ENCODE assay signal across 8 cellular contexts in the genomic region with DNA sequence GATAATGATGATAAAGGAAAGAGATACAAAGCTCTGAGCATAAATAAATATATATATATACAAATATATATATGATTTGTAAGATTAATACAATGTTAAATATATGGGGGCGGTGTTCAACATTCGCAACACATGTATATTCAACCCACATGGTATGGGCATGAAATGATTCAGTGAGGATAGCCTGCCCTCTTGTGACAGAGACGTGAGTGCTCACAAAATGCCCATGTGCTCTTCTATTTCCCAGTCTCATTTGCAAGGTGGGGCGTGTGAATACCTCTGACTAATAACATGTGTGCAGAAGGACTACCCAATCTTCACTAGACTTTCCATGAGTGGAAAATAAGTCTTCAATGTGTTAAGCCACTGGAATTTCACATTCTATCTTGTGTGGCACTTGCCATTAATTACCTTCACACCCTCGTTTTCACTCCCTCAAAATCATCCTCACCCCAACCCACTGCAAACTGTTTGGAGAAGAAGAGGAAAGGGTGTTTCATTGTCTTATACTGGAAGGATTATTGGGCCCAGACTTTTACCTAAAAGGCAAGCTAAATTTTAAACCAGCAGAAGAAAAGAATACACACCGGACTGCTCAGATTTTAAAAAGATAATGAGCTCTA. TPM values are rescaled to one million over a fixed set of nuclear protein-coding genes. Genes with fewer than 3 reads are reported as not detected.
A peak's percentile ranks its signal among the peaks of the same experiment; 100 is the strongest.
DNase-seq lines count a peak whose midpoint lies in the region; ATAC-seq, FAIRE-seq and TF ChIP-seq lines count a peak whose summit lies in the region.

No MANE protein-coding gene starts in this region.

- 31 to 32% methylated on average over 6 of the region's 6 CpGs for WGBS in thyroid gland, 2 donors

- intact Hi-C loops in left cardiac atrium (cut with DNase I): loop anchor here in 1 of 2 donors (5.0 kb wide), 1 partner anchor 632 kb away; no protein-coding TSS in a partner anchor
- intact Hi-C loops in thyroid gland (cut with DNase I): no loop called here

- H3K4me3 Mint-ChIP-seq in activated T-cell treated with anti-CD3 and anti-CD28 coated beads, Interleukin-2, amount 50 U/mL, for 24 hours: no peak overlapping the region

- H3K4me1 Mint-ChIP-seq in activated T-cell treated with anti-CD3 and anti-CD28 coated beads, Interleukin-2, amount 50 U/mL, for 24 hours (ENCODE audit: low read depth): peaks cover 6% of the 10 kb centered on the region

- no peaks in the 10 kb centered on the region for H3K9me3 Mint-ChIP-seq in activated T-cell treated with anti-CD3 and anti-CD28 coated beads, Interleukin-2, amount 50 U/mL, for 24 hours

- no peaks in the 10 kb centered on the region for H3K4me1 ChIP-seq in thyroid gland

- peak; percentile 71 for DNase-seq in DMS153 treated with DMSO at 0.1 percent for 48 hours (lab: John Stamatoyannopoulos, UW; ENCODE audit: unreplicated experiment)
- DNase-seq in GM19239 (ENCODE audit: insufficient read length, low spot score): peak; percentile 17
- peak; percentile 67 for DNase-seq in NCI-H460 (ENCODE audit: extremely low read depth, low read depth)
- DNase-seq in activated T-cell treated with anti-CD3 and anti-CD28 coated beads, Interleukin-2, amount 50 U/mL, for 24 hours: peak; percentile 32
- no peak for DNase-seq in left cardiac atrium
- DNase-seq in stimulated activated CD4-positive, alpha-beta T cell treated with anti-CD3 and anti-CD28 coated beads, Interleukin-15, amount 100 ng/mL, for 24 hours: peak; percentile 50
- no peak for DNase-seq in thyroid gland

- peak; percentile 88 for ATAC-seq in HG03280 (IDR thresholded peaks at IDR 0.05; ENCODE audit: unreplicated experiment)
- ATAC-seq in left cardiac atrium: peak; percentile 44 to 68

- H3K4me3 ChIP-seq in thyroid gland (replicated peaks in 1 of 3): no peak overlapping the region

- peaks cover 17% of the 10 kb centered on the region for H3K27me3 Mint-ChIP-seq in activated T-cell treated with anti-CD3 and anti-CD28 coated beads, Interleukin-2, amount 50 U/mL, for 24 hours

- no peak overlapping the region for H3K27ac Mint-ChIP-seq in activated T-cell treated with anti-CD3 and anti-CD28 coated beads, Interleukin-2, amount 50 U/mL, for 24 hours

- no peaks in the 10 kb centered on the region for H3K27me3 ChIP-seq in thyroid gland

- peak; percentile 54 for FAIRE-seq in GM19239 (lab: Jason Lieb, UNC)

- TF ChIP-seq POLR2A in thyroid gland (IDR thresholded peaks at IDR 0.05): no peak

- no peaks in the 10 kb centered on the region for H3K36me3 ChIP-seq in thyroid gland

- H3K36me3 Mint-ChIP-seq in activated T-cell treated with anti-CD3 and anti-CD28 coated beads, Interleukin-2, amount 50 U/mL, for 24 hours (ENCODE audit: low read depth): no peaks in the 10 kb centered on the region

- H3K27ac ChIP-seq in thyroid gland: no peak overlapping the region

- peak in 1 of 6 experiments; percentile 25 for TF ChIP-seq CTCF in thyroid gland (IDR thresholded peaks at IDR 0.05)

- H3K9me3 ChIP-seq in thyroid gland: no peaks in the 10 kb centered on the region

RNA-seq across cellular contexts. Expression of gene ASAH2, which starts 26.9 kb away (rescaled TPM):
- 5.7 and 12.8 TPM in 2 replicates for total RNA-seq in NCI-H460 (2014; rRNA removed; shearing (Covaris generic))
- 1.5 and 2.0 TPM in 2 replicates for polyA plus RNA-seq in NCI-H460 (2014; cell fraction: nucleus; rRNA removed)
- total RNA-seq in left cardiac atrium (1 to 10 TPM; 3.0 to 3.5 TPM), thyroid gland (under 1 TPM; 0.11 to 0.81 (median 0.69) TPM)

Comparison
In these comparisons a context has a peak if more than half of its experiments do, and no peak if none do; other contexts are left out.
1. DNase-seq: peak in DMS153 treated with DMSO at 0.1 percent for 48 hours (single experiment), GM19239 (single experiment), NCI-H460 (single experiment), activated T-cell treated with anti-CD3 and anti-CD28 coated beads, Interleukin-2, amount 50 U/mL, for 24 hours (single experiment) and stimulated activated CD4-positive, alpha-beta T cell treated with anti-CD3 and anti-CD28 coated beads, Interleukin-15, amount 100 ng/mL, for 24 hours (single experiment); none in left cardiac atrium (single experiment) and thyroid gland (0 of 2).